8 cellular contexts compared by ENCODE assay signal in genomic region chr2:237859533-237860272, GRCh38. TPM values are rescaled to one million over a fixed set of nuclear protein-coding genes. Genes with fewer than 3 reads are reported as not detected.
A peak's percentile ranks its signal among the peaks of the same experiment; 100 is the strongest.
DNase-seq lines count a peak whose midpoint lies in the region; ATAC-seq and TF ChIP-seq lines count a peak whose summit lies in the region.

Gene RAMP1, plus strand, starts transcription at chr2:237859623. Its CDS starts 53 bp downstream, at chr2:237859676.

- peaks cover 8% of the 10 kb centered on the region for H3K9me1 ChIP-seq in IMR-90 (ENCODE audit: insufficient read depth, low read length)

- H3K4ac ChIP-seq in IMR-90 (ENCODE audit: low read depth, low read length): peak within 1 kb of the TSS; percentile 49

- H3K4me2 ChIP-seq in IMR-90 (ENCODE audit: low read depth, low read length): peak within 1 kb of the TSS; percentile 35

- POLR2A ChIA-PET in IMR-90 (lab: Charles Lee; ENCODE audit: unreplicated experiment): no interaction called here

- peaks cover 12% of the 10 kb centered on the region for H3K4me1 ChIP-seq in IMR-90 (ENCODE audit: control insufficient read depth, insufficient read depth, low read length)
- no peaks in the 10 kb centered on the region; the same call in 1 of the 2 replicates for H3K4me1 ChIP-seq in iPS-20b (ENCODE audit: insufficient read depth, low read length)
- H3K4me1 ChIP-seq in skeletal muscle tissue (ENCODE audit: control insufficient read depth in 3 of 3, insufficient read depth in 3 of 3, low read length in 3 of 3): peaks cover 15 to 55% (median 33%) of the 10 kb centered on the region in 3 donors

- no peaks in the 10 kb centered on the region for H4K20me1 ChIP-seq in IMR-90 (ENCODE audit: insufficient read depth, low read length)

- H3K27ac ChIP-seq in IMR-90 (ENCODE audit: insufficient read depth, low read length): no peak within 1 kb of the TSS; the same call in 1 of the 2 replicates
- H3K27ac ChIP-seq in iPS-20b (ENCODE audit: low read length): no peak within 1 kb of the TSS
- H3K27ac ChIP-seq in skeletal muscle tissue (ENCODE audit: low read depth, low read length): peak within 1 kb of the TSS; percentile 69

- peak; percentile 62 for DNase-seq in Ammon's horn (ENCODE audit: low spot score)
- peak; percentile 17 for DNase-seq in IMR-90
- no peak for DNase-seq in astrocyte of the spinal cord (ENCODE audit: low read depth, low spot score)
- no peak for DNase-seq in SIG-M5 (lab: John Stamatoyannopoulos, UW)
- DNase-seq in NCI-H1105 treated with DMSO at 0.1 percent for 48 hours (lab: John Stamatoyannopoulos, UW): no peak
- DNase-seq in NCI-H446 (lab: John Stamatoyannopoulos, UW): no peak

- ATAC-seq in IMR-90 (ENCODE audit: low read depth): peak; percentile 68

- no peak within 1 kb of the TSS for H2BK15ac ChIP-seq in IMR-90 (ENCODE audit: low read depth, low read length)

- no peaks in the 10 kb centered on the region for H3K36me3 ChIP-seq in IMR-90 (ENCODE audit: control insufficient read depth, insufficient read depth, low read length)
- H3K36me3 ChIP-seq in iPS-20b (ENCODE audit: insufficient read depth, low read depth, low read length): no peaks in the 10 kb centered on the region
- H3K36me3 ChIP-seq in skeletal muscle tissue (ENCODE audit: control insufficient read depth in 3 of 3, insufficient read depth in 3 of 3, low read length in 3 of 3): no peaks in the 10 kb centered on the region

- peaks cover 0 to 8% of the 10 kb centered on the region in 2 experiments; a peak in 2 of 4 replicates for H3K79me1 ChIP-seq in IMR-90 (ENCODE audit: low read depth in 1 of 2, low read length in 2 of 2)

- no peaks in the 10 kb centered on the region for H3K9me3 ChIP-seq in IMR-90 (ENCODE audit: control insufficient read depth, insufficient read depth, low read length)
- no peaks in the 10 kb centered on the region for H3K9me3 ChIP-seq in iPS-20b (ENCODE audit: insufficient read depth, low read depth, low read length)
- H3K9me3 ChIP-seq in skeletal muscle tissue (ENCODE audit: control insufficient read depth in 3 of 3, low read length in 3 of 3): no peaks in the 10 kb centered on the region

- no peak within 1 kb of the TSS for H3K23ac ChIP-seq in IMR-90 (ENCODE audit: low read depth, low read length)

- H3K27me3 ChIP-seq in IMR-90 (ENCODE audit: control insufficient read depth, insufficient read depth, low read length): no peaks in the 10 kb centered on the region; the same call in 1 of the 2 replicates
- peaks cover 67% of the 10 kb centered on the region for H3K27me3 ChIP-seq in iPS-20b (ENCODE audit: insufficient read depth, low read length)
- peaks cover 0 to 10% (median 0%) of the 10 kb centered on the region in 3 donors for H3K27me3 ChIP-seq in skeletal muscle tissue (ENCODE audit: control insufficient read depth in 3 of 3, insufficient read depth in 3 of 3, low read length in 3 of 3)

- dilution Hi-C loops in IMR-90 (cut with HindIII; ENCODE audit: low sequenced_read_pairs, unreplicated experiment): no loop called here

- H4K8ac ChIP-seq in IMR-90 (ENCODE audit: low read depth in 2 of 2, low read length in 2 of 2): peak within 1 kb of the TSS in 1 of 2 experiments; percentile 70; a peak in 1 of 4 replicates

- H3K56ac ChIP-seq in IMR-90 (ENCODE audit: extremely low read depth, insufficient read depth, low read length): no peak within 1 kb of the TSS

- no peak within 1 kb of the TSS for H3K14ac ChIP-seq in IMR-90 (replicated peaks; ENCODE audit: low read depth, low read length)

- in situ Hi-C loops in IMR-90 (cut with MboI; ENCODE audit: low sequenced_read_pairs): loop anchor here (5.0 kb wide), 1 partner anchor 403 kb away; no protein-coding TSS in a partner anchor
- in situ Hi-C loops in astrocyte of the spinal cord (cut with HindIII; ENCODE audit: low sequenced_read_pairs): no loop called here

- TF ChIP-seq CTCF in IMR-90 (conservative IDR thresholded peaks at IDR 0.05; ENCODE audit: low read depth, low read length) (no peak), astrocyte of the spinal cord (IDR thresholded peaks at IDR 0.05; ENCODE audit: low read depth, low read length) (no peak)

- H2AK5ac ChIP-seq in IMR-90 (ENCODE audit: low read depth, low read length): peak within 1 kb of the TSS; percentile 25; the same call in 1 of the 2 replicates

- peak; percentile 9; the same call in 1 of the 2 replicates for TF ChIP-seq RAD21 in IMR-90 (IDR thresholded peaks at IDR 0.05; ENCODE audit: low read length)

- H2BK20ac ChIP-seq in IMR-90 (ENCODE audit: low read depth, low read length): no peak within 1 kb of the TSS

- no TSS peak for BruUV-seq in IMR-90 (replicated peaks; lab: Mats Ljungman, UMichigan)

- H3K9ac ChIP-seq in IMR-90 (ENCODE audit: low read depth, low read length) (peak within 1 kb of the TSS; percentile 50), iPS-20b (ENCODE audit: low read depth, low read length) (no peak within 1 kb of the TSS), skeletal muscle tissue (ENCODE audit: low read depth in 1 of 3, low read length in 3 of 3) (peak within 1 kb of the TSS; percentile 67 to 90 (median 82))

- CTCF ChIA-PET in IMR-90 (lab: Yijun Ruan, JAX): no interaction called here

- peak within 1 kb of the TSS; percentile 70 for H2BK120ac ChIP-seq in IMR-90 (ENCODE audit: low read depth, low read length)

- no peak within 1 kb of the TSS for H2BK5ac ChIP-seq in IMR-90 (ENCODE audit: low read depth, low read length, poor library complexity, severe bottlenecking)

- 0 out of 2 replicates have a peak, but pooled peaks have one; percentile 32 for TF ChIP-seq POLR2A in IMR-90 (IDR thresholded peaks at IDR 0.05; ENCODE audit: low read depth, low read length)

- no peak within 1 kb of the TSS; the same call in 1 of the 2 replicates for H4K5ac ChIP-seq in IMR-90 (ENCODE audit: low read depth, low read length)

- H3K18ac ChIP-seq in IMR-90 (ENCODE audit: low read depth, low read length): no peak within 1 kb of the TSS; the same call in 1 of the 2 replicates

- intact Hi-C loops in IMR-90 (cut with micrococcal nuclease): loop anchor here (2.0 to 5.0 kb wide), 3 partner anchors 107 to 263 kb away; partner anchors contain the start of gene UBE2F

- peak within 1 kb of the TSS; percentile 7 for H4K91ac ChIP-seq in IMR-90 (ENCODE audit: insufficient read depth, low read depth, low read length)

- peak within 1 kb of the TSS; percentile 1 for H2AK9ac ChIP-seq in IMR-90 (replicated peaks; ENCODE audit: low read depth, low read length, poor library complexity)

- peak within 1 kb of the TSS; percentile 87 for H2AFZ ChIP-seq in IMR-90 (replicated peaks; ENCODE audit: low read length, poor library complexity)

- H3K4me3 ChIP-seq in IMR-90 (ENCODE audit: insufficient read depth, low read depth, low read length) (peak within 1 kb of the TSS; percentile 42), astrocyte of the spinal cord (ENCODE audit: low read depth, low read length) (peak within 1 kb of the TSS; percentile 39), iPS-20b (ENCODE audit: low read length) (peak within 1 kb of the TSS; percentile 53; the same call in 1 of the 2 replicates), skeletal muscle tissue (ENCODE audit: low read length in 3 of 3) (peak within 1 kb of the TSS; percentile 67 to 83 (median 78))

- 13% methylated on average over 31 of the region's 79 CpGs; no CpG with 5 or more reads in 1 of the 2 experiments for WGBS in IMR-90 (ENCODE audit: extremely low coverage in 2 of 2, insufficient read length in 1 of 2), 2 experiments

TF ChIP-seq in IMR-90, 13 proteins besides CTCF, POLR2A, EP300 and RAD21:
- TF ChIP-seq ELK1 (IDR thresholded peaks at IDR 0.05; ENCODE audit: borderline replicate concordance, low read depth, low read length) (no peak), RFX5 (IDR thresholded peaks at IDR 0.05; ENCODE audit: low read depth, low read length) (no peak), MAZ (IDR thresholded peaks at IDR 0.05; ENCODE audit: borderline replicate concordance, low read depth, low read length) (no peak), USF2 (IDR thresholded peaks at IDR 0.05; ENCODE audit: low read depth, low read length) (no peak), CHD1 (IDR thresholded peaks at IDR 0.05; ENCODE audit: low read depth, low read length) (no peak), MXI1 (IDR thresholded peaks at IDR 0.05; ENCODE audit: borderline replicate concordance, low read depth, low read length) (no peak), SMC3 (IDR thresholded peaks at IDR 0.05; ENCODE audit: low read depth, low read length) (no peak), FOS (IDR thresholded peaks at IDR 0.05; ENCODE audit: low read depth, low read length) (no peak), RCOR1 (IDR thresholded peaks at IDR 0.05; ENCODE audit: insufficient replicate concordance, low read length) (no peak), CEBPB (IDR thresholded peaks at IDR 0.05; ENCODE audit: low read depth, low read length) (no peak), BHLHE40 (IDR thresholded peaks at IDR 0.05; ENCODE audit: low read depth, low read length) (no peak), NFE2L2 (IDR thresholded peaks at IDR 0.05; ENCODE audit: low read depth, low read length) (no peak), MAFK (IDR thresholded peaks at IDR 0.05; ENCODE audit: low read depth, low read length) (no peak)

RNA-seq across cellular contexts. Expression of gene RAMP1, which starts in this region (rescaled TPM):
- total RNA-seq in IMR-90 (2012; rRNA removed) (15.8 and 19.2 TPM in 2 replicates), skeletal muscle tissue (31.8 TPM)
- 77.1 and 100.0 TPM in 2 replicates for polyA plus RNA-seq in IMR-90 (2012; rRNA removed)
- polyA plus RNA-seq in IMR-90 (2012; cell fraction: cytosol; rRNA removed): 75.6 and 199 TPM in 2 replicates
- 18.0 and 50.4 TPM in 2 replicates for polyA plus RNA-seq in IMR-90 (2012; cell fraction: nucleus; rRNA removed; ENCODE audit: low replicate concordance)

Comparison
In these comparisons a context has a peak if more than half of its experiments do, and no peak if none do; other contexts are left out.
1. DNase-seq: peak in Ammon's horn (single experiment) and IMR-90 (single experiment); none in astrocyte of the spinal cord (single experiment), SIG-M5 (single experiment), NCI-H1105 treated with DMSO at 0.1 percent for 48 hours (single experiment) and NCI-H446 (0 of 2).
2. Peak in every context shown above with its lines, with median percentiles within 50 percentile points of each other: H3K4me3 ChIP-seq.